In genomic region chr2:96821113-96821512, GRCh38 we compare ENCODE assay signal across 19 cellular contexts. TPM values are rescaled to one million over a fixed set of nuclear protein-coding genes. Genes with fewer than 3 reads are reported as not detected.
DNase-seq lines count a peak whose midpoint lies in the region; ATAC-seq, FAIRE-seq and TF ChIP-seq lines count a peak whose summit lies in the region.
"Had no signal": no experiment of that assay in that cellular context is flagged by ENCODE, and none has a peak within 500 bp of the region (broad histone marks: within the 10 kb centered on the region; RNA-seq: fewer than 3 reads in every experiment).

No MANE protein-coding gene starts in this region.

- H3K27ac ChIP-seq in GM12878 (ENCODE audit: control insufficient read depth, insufficient read depth) = no peak overlapping the region
- H3K27ac ChIP-seq in mesenchymal stem cell (ENCODE audit: low read length, poor library complexity, severe bottlenecking) = no peak overlapping the region
- H3K27ac ChIP-seq: HL-60, parathyroid adenoma, RWPE1 had no signal

- CTCF ChIA-PET in Caco-2 (lab: Charles Lee) = interaction anchor here (0.5 to 2.3 kb wide), 3 partner anchors 37 to 61 kb away, joined by 3 to 17 read pairs (median 6); partner anchors contain the start of gene ANKRD39
- CTCF ChIA-PET in GM12878 (lab: Yijun Ruan, JAX) = interaction anchor here (0.9 to 2.5 kb wide), 7 partner anchors 15 to 291 kb away, joined by 3 to 12 read pairs (median 5); partner anchors contain the start of gene ANKRD39

- no peak overlapping the region for H2AFZ ChIP-seq in GM12878 (ENCODE audit: control insufficient read depth, low read depth, low read length)
- H2AFZ ChIP-seq in mesenchymal stem cell (ENCODE audit: low read depth, low read length) = no peak overlapping the region
- H2AFZ ChIP-seq: parathyroid adenoma had no signal

- H3K27ac Mint-ChIP-seq in T-helper 2 cell treated with Interferon-gamma antibody and Interleukin-4, amounts not matched to agents 5 μg/mL and 100 μg/mL, for 36 hours = peak overlapping the region; percentile 45
- H3K27ac Mint-ChIP-seq in Caco-2 (ENCODE audit: unreplicated experiment) (peak overlapping the region; percentile 71), neural crest cell (ENCODE audit: unreplicated experiment) (no peak overlapping the region)
- no peak overlapping the region for H3K27ac Mint-ChIP-seq in activated T-helper 1 cell treated with anti-CD3 and anti-CD28 coated beads, Interleukin-12 subunit alpha, Interleukin-12 subunit beta, Interleukin-2, Interleukin-4 antibody, amounts not matched to agents 30 ng/mL and 10 ng/mL and 1 ng/mL, durations not matched to agents 14 hours and 24 hours and 36 hours
- H3K27ac Mint-ChIP-seq: activated naive CD8-positive, alpha-beta T cell had no signal

- 77% methylated on average over 8 of the region's 8 CpGs for WGBS in GM12878 (ENCODE audit: insufficient coverage, insufficient replicate concordance, low lambda C conversion rate, missing lambda C conversion rate)
- WGBS in mesenchymal stem cell = 95% methylated on average over 8 of the region's 8 CpGs

- no peaks in the 10 kb centered on the region for H3K27me3 ChIP-seq in Caco-2 (replicated peaks; ENCODE audit: control insufficient read depth, insufficient read depth, low read length)
- H3K27me3 ChIP-seq in GM12878 (replicated peaks in 1 of 2; ENCODE audit: control insufficient read depth in 2 of 2, insufficient read depth in 2 of 2, low read length in 1 of 2) = no peaks in the 10 kb centered on the region
- no peaks in the 10 kb centered on the region for H3K27me3 ChIP-seq in mesenchymal stem cell (ENCODE audit: control insufficient read depth in 1 of 2, insufficient read depth in 1 of 2, low read length in 2 of 2)
- H3K27me3 ChIP-seq: MG63 had no signal

- no peak overlapping the region for H2BK12ac ChIP-seq in mesenchymal stem cell (ENCODE audit: low read length in 2 of 2)

- no peak overlapping the region for H3K23ac ChIP-seq in mesenchymal stem cell (ENCODE audit: low read length in 2 of 2)

- H4K20me1 ChIP-seq in GM12878 (ENCODE audit: control insufficient read depth, insufficient read depth) = peaks cover 5% of the 10 kb centered on the region; the same call in 1 of the 2 replicates

- H2AK5ac ChIP-seq in mesenchymal stem cell (ENCODE audit: low read length, severe bottlenecking) = no peak overlapping the region

- no peak for FAIRE-seq in GM12878 (lab: Jason Lieb, UNC)

- peaks cover 62% of the 10 kb centered on the region for H3K79me1 ChIP-seq in mesenchymal stem cell (replicated peaks; ENCODE audit: low read length, poor library complexity, severe bottlenecking)

- no peak for TF ChIP-seq RAD21 in GM12878 (IDR thresholded peaks at IDR 0.05; ENCODE audit: insufficient read depth, low read depth, low read length)

- in situ Hi-C loops in GM12878 (cut with MboI) = no loop called here

- H3K36me3 ChIP-seq in Caco-2 (ENCODE audit: control insufficient read depth, insufficient read depth, low read length) (peaks cover 8% of the 10 kb centered on the region; the same call in 1 of the 2 replicates), GM12878 (ENCODE audit: control insufficient read depth in 2 of 2, insufficient read depth in 2 of 2, low read length in 1 of 2) (peaks cover 0 to 5% of the 10 kb centered on the region in 2 experiments; a peak in 2 of 4 replicates), mesenchymal stem cell (ENCODE audit: control insufficient read depth in 1 of 2, insufficient read depth in 2 of 2, low read depth in 1 of 2, low read length in 2 of 2) (peaks cover 0 to 32% of the 10 kb centered on the region in 2 experiments)

- TF ChIP-seq POLR2A in GM12878 (IDR thresholded peaks at IDR 0.05; ENCODE audit: low read depth, low read length) = no peak

- intact Hi-C loops in Caco-2 (cut with micrococcal nuclease; ENCODE audit: unreplicated experiment) (no loop called here), GM12878 (cut with micrococcal nuclease; ENCODE audit: unreplicated experiment) (no loop called here)
- intact Hi-C loops in activated T-helper 1 cell treated with anti-CD3 and anti-CD28 coated beads, Interleukin-12 subunit alpha, Interleukin-12 subunit beta, Interleukin-2, Interleukin-4 antibody, amounts not matched to agents 30 ng/mL and 10 ng/mL and 1 ng/mL, durations not matched to agents 14 hours and 24 hours and 36 hours (cut with micrococcal nuclease) = no loop called here

- RAD21 ChIA-PET in GM12878 (lab: Charles Lee; ENCODE audit: unreplicated experiment) = interaction anchor here (0.8 to 1.1 kb wide), 2 partner anchors 37 to 291 kb away, joined by 3 to 5 read pairs; partner anchors contain the start of gene ANKRD39

- H3K27me3 Mint-ChIP-seq in T-helper 2 cell treated with Interferon-gamma antibody and Interleukin-4, amounts not matched to agents 5 μg/mL and 100 μg/mL, for 36 hours (ENCODE audit: low read depth) = no peaks in the 10 kb centered on the region
- H3K27me3 Mint-ChIP-seq in Caco-2 (ENCODE audit: insufficient read depth, unreplicated experiment) (no peaks in the 10 kb centered on the region), neural crest cell (ENCODE audit: low read depth) (no peaks in the 10 kb centered on the region)
- no peaks in the 10 kb centered on the region for H3K27me3 Mint-ChIP-seq in activated T-helper 1 cell treated with anti-CD3 and anti-CD28 coated beads, Interleukin-12 subunit alpha, Interleukin-12 subunit beta, Interleukin-2, Interleukin-4 antibody, amounts not matched to agents 30 ng/mL and 10 ng/mL and 1 ng/mL, durations not matched to agents 14 hours and 24 hours and 36 hours (ENCODE audit: insufficient read depth)
- H3K27me3 Mint-ChIP-seq: activated naive CD8-positive, alpha-beta T cell had no signal

- no peak overlapping the region for H4K91ac ChIP-seq in mesenchymal stem cell (ENCODE audit: low read length)

- no peaks in the 10 kb centered on the region for H3K9me3 Mint-ChIP-seq in T-helper 2 cell treated with Interferon-gamma antibody and Interleukin-4, amounts not matched to agents 5 μg/mL and 100 μg/mL, for 36 hours
- H3K9me3 Mint-ChIP-seq in Caco-2 (ENCODE audit: unreplicated experiment) (no peaks in the 10 kb centered on the region), neural crest cell (no peaks in the 10 kb centered on the region)
- H3K9me3 Mint-ChIP-seq in activated T-helper 1 cell treated with anti-CD3 and anti-CD28 coated beads, Interleukin-12 subunit alpha, Interleukin-12 subunit beta, Interleukin-2, Interleukin-4 antibody, amounts not matched to agents 30 ng/mL and 10 ng/mL and 1 ng/mL, durations not matched to agents 14 hours and 24 hours and 36 hours = no peaks in the 10 kb centered on the region

- no peak overlapping the region for H3K18ac ChIP-seq in mesenchymal stem cell (ENCODE audit: low read depth in 1 of 2, low read length in 2 of 2)

- H3K14ac ChIP-seq in mesenchymal stem cell (ENCODE audit: low read length in 2 of 2) = no peak overlapping the region

- H3K4me1 ChIP-seq in Caco-2 (peaks cover 59% of the 10 kb centered on the region), GM12878 (ENCODE audit: control insufficient read depth, insufficient read depth, low read length) (peaks cover 12% of the 10 kb centered on the region), mesenchymal stem cell (ENCODE audit: control insufficient read depth, insufficient read depth, low read depth, low read length) (peaks cover 19% of the 10 kb centered on the region)

- BruUV-seq in Caco-2 (replicated peaks; lab: Mats Ljungman, UMichigan) = no TSS peak
- no TSS peak for BruUV-seq in GM12878 (replicated peaks; lab: Mats Ljungman, UMichigan)

- ATAC-seq in GM12878 = no peak
- no peak for ATAC-seq in GM18867 (IDR thresholded peaks at IDR 0.05; ENCODE audit: unreplicated experiment)
- ATAC-seq: SK-N-SH treated with all-trans-retinoic acid at 6 μM for 48 hours had no signal

- DNase-seq in T-helper 2 cell treated with Interferon-gamma antibody and Interleukin-4, amounts not matched to agents 5 μg/mL and 100 μg/mL, for 36 hours (ENCODE audit: low spot score) = no peak
- no peak for DNase-seq in T-helper 2 cell
- no peak for DNase-seq in Caco-2
- no peak for DNase-seq in GM12878 (ENCODE audit: low read depth, low spot score)
- no peak for DNase-seq in neural crest cell (ENCODE audit: low read depth, low spot score)
- no peak for DNase-seq in mesenchymal stem cell
- no peak for DNase-seq in activated T-helper 1 cell treated with anti-CD3 and anti-CD28 coated beads, Interleukin-12 subunit alpha, Interleukin-12 subunit beta, Interleukin-2, Interleukin-4 antibody, amounts not matched to agents 30 ng/mL and 10 ng/mL and 1 ng/mL, durations not matched to agents 14 hours and 24 hours and 36 hours (ENCODE audit: low spot score)
- DNase-seq: cortex of kidney, head of caudate nucleus, IMR-90, MG63, NCI-H1694, NCI-H510A had no signal

- SMC1A ChIA-PET in GM12878 (lab: Charles Lee; ENCODE audit: uncharacterized antibody, unreplicated experiment) = interaction anchor here (1.0 to 1.7 kb wide), 3 partner anchors 37 to 131 kb away, joined by 3 to 7 read pairs (median 4); partner anchors contain the start of gene ANKRD39

- no peak for TF ChIP-seq CTCF in Caco-2 (IDR thresholded peaks at IDR 0.05; ENCODE audit: insufficient read depth in 1 of 2, low read depth in 1 of 2, low read length in 1 of 2, severe bottlenecking in 1 of 2, unreplicated experiment in 1 of 2)
- no peak for TF ChIP-seq CTCF in GM12878 (IDR thresholded peaks at IDR 0.05 in 2 of 3, conservative IDR thresholded peaks at IDR 0.05 in 1 of 3; ENCODE audit: control insufficient read depth in 2 of 3, extremely low read depth in 1 of 3, insufficient read depth in 1 of 3, low read depth in 3 of 3, low read length in 3 of 3)
- TF ChIP-seq CTCF in neural crest cell (conservative IDR thresholded peaks at IDR 0.05) = no peak

- H3K36me3 Mint-ChIP-seq in T-helper 2 cell treated with Interferon-gamma antibody and Interleukin-4, amounts not matched to agents 5 μg/mL and 100 μg/mL, for 36 hours (ENCODE audit: low read depth) = peaks cover 37% of the 10 kb centered on the region
- H3K36me3 Mint-ChIP-seq in Caco-2 (ENCODE audit: insufficient read depth, unreplicated experiment) = peaks cover 90% of the 10 kb centered on the region
- peaks cover 10% of the 10 kb centered on the region for H3K36me3 Mint-ChIP-seq in neural crest cell (ENCODE audit: low read depth)
- peaks cover 36% of the 10 kb centered on the region for H3K36me3 Mint-ChIP-seq in activated T-helper 1 cell treated with anti-CD3 and anti-CD28 coated beads, Interleukin-12 subunit alpha, Interleukin-12 subunit beta, Interleukin-2, Interleukin-4 antibody, amounts not matched to agents 30 ng/mL and 10 ng/mL and 1 ng/mL, durations not matched to agents 14 hours and 24 hours and 36 hours (ENCODE audit: low read depth)

- H3K9me3 ChIP-seq in Caco-2 = no peaks in the 10 kb centered on the region
- no peaks in the 10 kb centered on the region for H3K9me3 ChIP-seq in GM12878 (replicated peaks; ENCODE audit: control insufficient read depth, insufficient read depth, low read length)
- H3K9me3 ChIP-seq in mesenchymal stem cell (ENCODE audit: control insufficient read depth, low read length) = no peaks in the 10 kb centered on the region
- H3K9me3 ChIP-seq: MG63 had no signal

- H3K4me1 Mint-ChIP-seq in T-helper 2 cell treated with Interferon-gamma antibody and Interleukin-4, amounts not matched to agents 5 μg/mL and 100 μg/mL, for 36 hours (ENCODE audit: low read depth) = peaks cover 43% of the 10 kb centered on the region
- H3K4me1 Mint-ChIP-seq in Caco-2 (ENCODE audit: low read depth, unreplicated experiment) = peaks cover 49% of the 10 kb centered on the region
- H3K4me1 Mint-ChIP-seq in neural crest cell = peaks cover 43% of the 10 kb centered on the region
- H3K4me1 Mint-ChIP-seq in activated T-helper 1 cell treated with anti-CD3 and anti-CD28 coated beads, Interleukin-12 subunit alpha, Interleukin-12 subunit beta, Interleukin-2, Interleukin-4 antibody, amounts not matched to agents 30 ng/mL and 10 ng/mL and 1 ng/mL, durations not matched to agents 14 hours and 24 hours and 36 hours (ENCODE audit: low read depth) = peaks cover 42% of the 10 kb centered on the region

- H3K4me3 Mint-ChIP-seq in T-helper 2 cell treated with Interferon-gamma antibody and Interleukin-4, amounts not matched to agents 5 μg/mL and 100 μg/mL, for 36 hours = peak overlapping the region; percentile 5
- no peak overlapping the region for H3K4me3 Mint-ChIP-seq in Caco-2 (ENCODE audit: unreplicated experiment)
- H3K4me3 Mint-ChIP-seq in neural crest cell = peak overlapping the region; percentile 66
- H3K4me3 Mint-ChIP-seq in activated T-helper 1 cell treated with anti-CD3 and anti-CD28 coated beads, Interleukin-12 subunit alpha, Interleukin-12 subunit beta, Interleukin-2, Interleukin-4 antibody, amounts not matched to agents 30 ng/mL and 10 ng/mL and 1 ng/mL, durations not matched to agents 14 hours and 24 hours and 36 hours = no peak overlapping the region

- peaks cover 27% of the 10 kb centered on the region for H3K79me2 ChIP-seq in GM12878 (ENCODE audit: control insufficient read depth, insufficient read depth, low read length)

- no peak overlapping the region for H3K9ac ChIP-seq in GM12878 (ENCODE audit: control insufficient read depth, insufficient read depth, low read length)
- no peak overlapping the region for H3K9ac ChIP-seq in mesenchymal stem cell (ENCODE audit: low read length)
- H3K9ac ChIP-seq: parathyroid adenoma had no signal

- H2BK15ac ChIP-seq in mesenchymal stem cell (ENCODE audit: low read depth, poor library complexity, severe bottlenecking) = no peak overlapping the region

- POLR2A ChIA-PET in Caco-2 (lab: Charles Lee) = interaction anchor here (1.0 kb wide), 2 partner anchors 11 to 22 kb away, joined by 3 read pairs; no protein-coding TSS in a partner anchor
- POLR2A ChIA-PET in GM12878 (lab: Charles Lee) = interaction anchor here (0.5 kb wide), 1 partner anchor 52 kb away, joined by 3 read pairs; no protein-coding TSS in a partner anchor

- H4K8ac ChIP-seq in mesenchymal stem cell (ENCODE audit: low read length) = no peak overlapping the region

- no peak overlapping the region for H2BK5ac ChIP-seq in mesenchymal stem cell (ENCODE audit: low read depth, low read length, poor library complexity, severe bottlenecking)

- no peak overlapping the region for H3K4ac ChIP-seq in mesenchymal stem cell (ENCODE audit: low read depth in 1 of 2, low read length in 2 of 2)

- H3K4me3 ChIP-seq in Caco-2 (ENCODE audit: low read depth, low read length) (no peak overlapping the region), GM12878 (peak overlapping the region; percentile 27), mesenchymal stem cell (ENCODE audit: insufficient read depth in 1 of 2, low read depth in 1 of 2, low read length in 2 of 2) (no peak overlapping the region)
- H3K4me3 ChIP-seq: MG63 had no signal

- H2BK120ac ChIP-seq in mesenchymal stem cell (ENCODE audit: low read depth, low read length) = no peak overlapping the region

- H3K4me2 ChIP-seq in GM12878 (ENCODE audit: control insufficient read depth, insufficient read depth) (peak overlapping the region; percentile 61; the same call in 1 of the 2 replicates), mesenchymal stem cell (ENCODE audit: low read length, poor library complexity, severe bottlenecking) (no peak overlapping the region)

- no peak for TF ChIP-seq EP300 in GM12878 (IDR thresholded peaks at IDR 0.05; ENCODE audit: borderline replicate concordance in 1 of 2, control insufficient read depth in 1 of 2, low read depth in 2 of 2, low read length in 2 of 2)

RNA-seq across cellular contexts. Expression of gene CNNM3, which starts 5.0 kb away (rescaled TPM):
- total RNA-seq in Caco-2 (2022) (62.5 and 69.1 TPM in 2 replicates), GM12878 (2014; rRNA removed) (4.0 and 4.7 TPM in 2 replicates), GM12878 (2014; rRNA removed; fragmentation: Illumina TruSeq; extraction: Trizol) (2.8 and 3.2 TPM in 2 replicates), GM12878 (2021) (14.3 and 14.9 TPM in 2 replicates), neural crest cell (32.6 and 33.9 TPM in 2 replicates)
- 20.3 and 22.8 TPM in 2 replicates for total RNA-seq in GM12878 (2013; cell fraction: nucleolus; rRNA removed)
- polyA plus RNA-seq in GM12878 (2011; ENCODE audit: low read depth) = 3.6 TPM
- polyA plus RNA-seq in GM12878 (2011; rRNA removed) (3.2 and 9.6 TPM in 2 replicates), GM12878 (2014; fragmentation: Illumina TruSeq; extraction: Trizol) (1.8 and 7.9 TPM in 2 replicates), GM12878 (2014; fragmentation: Nextera tagmentation; extraction: Ambion mirVana) (1 to 10 TPM in 1 of 2 experiments, under 1 TPM in 1; 0.72 to 1.9 TPM), GM12878 (2014; rRNA removed) (7.6 and 9.5 TPM in 2 replicates), GM12878 (2016; fragmentation: Nextera tagmentation; extraction: Ambion mirVana) (1 to 10 TPM; 2.6 to 3.0 TPM)
- polyA plus RNA-seq in GM12878 (2011; cell fraction: cytosol; rRNA removed) = 12.6 and 16.8 TPM in 2 replicates
- 28.6 and 33.7 TPM in 2 replicates for polyA plus RNA-seq in GM12878 (2011; cell fraction: nucleus; rRNA removed)
- 7.6 and 8.5 TPM in 2 replicates for polyA plus RNA-seq in GM12878 (2012)
- polyA minus RNA-seq in GM12878 (2011; rRNA and poly(A)+ RNA removed) = 15.1 and 29.7 TPM in 2 replicates
- 14.7 and 16.7 TPM in 2 replicates for polyA minus RNA-seq in GM12878 (2011; cell fraction: cytosol; rRNA and poly(A)+ RNA removed)
- 10.8 and 21.8 TPM in 2 replicates for polyA minus RNA-seq in GM12878 (2011; cell fraction: nucleus; rRNA and poly(A)+ RNA removed)
- polyA plus RNA-seq in mesenchymal stem cell (2013, experiment 1 of 2) = 3.8 TPM
- 3.8 TPM for polyA plus RNA-seq in mesenchymal stem cell (2013, experiment 2 of 2)
- total RNA-seq in activated T-helper 1 cell treated with anti-CD3 and anti-CD28 coated beads, Interleukin-12 subunit alpha, Interleukin-12 subunit beta, Interleukin-2, Interleukin-4 antibody, amounts not matched to agents 30 ng/mL and 10 ng/mL and 1 ng/mL, durations not matched to agents 14 hours and 24 hours and 36 hours = 26.1 and 31.4 TPM in 2 replicates

RNA-seq across cellular contexts. Expression of gene ANKRD23, which starts 22.7 kb away (rescaled TPM):
- 2.5 and 7.4 TPM in 2 replicates for total RNA-seq in Caco-2 (2022)
- 12.3 and 15.0 TPM in 2 replicates for total RNA-seq in GM12878 (2013; cell fraction: nucleolus; rRNA removed)
- 2.7 and 3.3 TPM in 2 replicates for total RNA-seq in GM12878 (2014; rRNA removed)
- total RNA-seq in GM12878 (2014; rRNA removed; fragmentation: Illumina TruSeq; extraction: Trizol) = 2.6 and 2.8 TPM in 2 replicates
- 3.5 and 3.9 TPM in 2 replicates for total RNA-seq in GM12878 (2021)
- 1.00 TPM for polyA plus RNA-seq in GM12878 (2011; ENCODE audit: low read depth)
- polyA plus RNA-seq in GM12878 (2011; rRNA removed) = 1.7 and 2.3 TPM in 2 replicates
- polyA plus RNA-seq in GM12878 (2011; cell fraction: cytosol; rRNA removed) = 1.1 and 2.2 TPM in 2 replicates
- polyA plus RNA-seq in GM12878 (2011; cell fraction: nucleus; rRNA removed) = 17.6 and 25.2 TPM in 2 replicates
- polyA plus RNA-seq in GM12878 (2012) = 2.0 and 2.6 TPM in 2 replicates
- polyA plus RNA-seq in GM12878 (2014; fragmentation: Illumina TruSeq; extraction: Trizol) = 1.5 and 2.0 TPM in 2 replicates
- polyA plus RNA-seq in GM12878 (2014; fragmentation: Nextera tagmentation; extraction: Ambion mirVana) = under 1 TPM; 0.34 to 0.77 TPM
- polyA plus RNA-seq in GM12878 (2014; rRNA removed) = 5.3 and 6.2 TPM in 2 replicates
- 1 to 10 TPM; 2.6 to 2.8 TPM for polyA plus RNA-seq in GM12878 (2016; fragmentation: Nextera tagmentation; extraction: Ambion mirVana)
- polyA minus RNA-seq in GM12878 (2011; rRNA and poly(A)+ RNA removed) = 1.6 and 1.9 TPM in 2 replicates
- 0.94 TPM in 1 of 2 replicates, not detected in the other for polyA minus RNA-seq in GM12878 (2011; cell fraction: cytosol; rRNA and poly(A)+ RNA removed)
- polyA minus RNA-seq in GM12878 (2011; cell fraction: nucleus; rRNA and poly(A)+ RNA removed) = 3.1 and 4.7 TPM in 2 replicates
- 9.3 and 11.4 TPM in 2 replicates for total RNA-seq in neural crest cell
- polyA plus RNA-seq in mesenchymal stem cell (2013, experiment 1 of 2) = 0.81 TPM
- polyA plus RNA-seq in mesenchymal stem cell (2013, experiment 2 of 2) = 0.89 TPM
- total RNA-seq in activated T-helper 1 cell treated with anti-CD3 and anti-CD28 coated beads, Interleukin-12 subunit alpha, Interleukin-12 subunit beta, Interleukin-2, Interleukin-4 antibody, amounts not matched to agents 30 ng/mL and 10 ng/mL and 1 ng/mL, durations not matched to agents 14 hours and 24 hours and 36 hours = 8.2 and 8.8 TPM in 2 replicates

RNA-seq across cellular contexts. Expression of gene ANKRD39, which starts 36.7 kb away (rescaled TPM):
- 19.3 and 21.6 TPM in 2 replicates for total RNA-seq in Caco-2 (2022)
- total RNA-seq in GM12878 (2013; cell fraction: nucleolus; rRNA removed) = 24.3 and 25.0 TPM in 2 replicates
- 30.0 and 32.1 TPM in 2 replicates for total RNA-seq in GM12878 (2014; rRNA removed)
- 11.2 and 11.5 TPM in 2 replicates for total RNA-seq in GM12878 (2014; rRNA removed; fragmentation: Illumina TruSeq; extraction: Trizol)
- total RNA-seq in GM12878 (2021) = 23.0 and 24.9 TPM in 2 replicates
- polyA plus RNA-seq in GM12878 (2011; ENCODE audit: low read depth) = 8.5 TPM
- polyA plus RNA-seq in GM12878 (2011; rRNA removed) = 9.1 and 18.6 TPM in 2 replicates
- 18.4 and 28.0 TPM in 2 replicates for polyA plus RNA-seq in GM12878 (2011; cell fraction: cytosol; rRNA removed)
- 25.2 and 29.1 TPM in 2 replicates for polyA plus RNA-seq in GM12878 (2011; cell fraction: nucleus; rRNA removed)
- 16.2 and 19.1 TPM in 2 replicates for polyA plus RNA-seq in GM12878 (2012)
- polyA plus RNA-seq in GM12878 (2014; fragmentation: Illumina TruSeq; extraction: Trizol) = 1.8 and 7.4 TPM in 2 replicates
- 10 to 100 TPM; 18.0 to 22.5 TPM for polyA plus RNA-seq in GM12878 (2014; fragmentation: Nextera tagmentation; extraction: Ambion mirVana)
- polyA plus RNA-seq in GM12878 (2014; rRNA removed) = 31.8 and 37.9 TPM in 2 replicates
- 10 to 100 TPM; 30.3 to 36.2 TPM for polyA plus RNA-seq in GM12878 (2016; fragmentation: Nextera tagmentation; extraction: Ambion mirVana)
- 7.2 and 13.4 TPM in 2 replicates for polyA minus RNA-seq in GM12878 (2011; rRNA and poly(A)+ RNA removed)
- 4.2 and 4.8 TPM in 2 replicates for polyA minus RNA-seq in GM12878 (2011; cell fraction: cytosol; rRNA and poly(A)+ RNA removed)
- polyA minus RNA-seq in GM12878 (2011; cell fraction: nucleus; rRNA and poly(A)+ RNA removed) = 4.8 and 9.9 TPM in 2 replicates
- 23.4 and 25.8 TPM in 2 replicates for total RNA-seq in neural crest cell
- 11.8 TPM for polyA plus RNA-seq in mesenchymal stem cell (2013, experiment 1 of 2)
- polyA plus RNA-seq in mesenchymal stem cell (2013, experiment 2 of 2) = 10.8 TPM
- 40.8 and 41.1 TPM in 2 replicates for total RNA-seq in activated T-helper 1 cell treated with anti-CD3 and anti-CD28 coated beads, Interleukin-12 subunit alpha, Interleukin-12 subunit beta, Interleukin-2, Interleukin-4 antibody, amounts not matched to agents 30 ng/mL and 10 ng/mL and 1 ng/mL, durations not matched to agents 14 hours and 24 hours and 36 hours

RNA-seq across cellular contexts. Expression of gene SEMA4C, which starts 48.8 kb away (rescaled TPM):
- total RNA-seq in Caco-2 (2022) = 29.9 and 31.4 TPM in 2 replicates
- total RNA-seq in GM12878 (2013; cell fraction: nucleolus; rRNA removed) = 47.1 and 54.6 TPM in 2 replicates
- 15.8 and 16.5 TPM in 2 replicates for total RNA-seq in GM12878 (2014; rRNA removed)
- total RNA-seq in GM12878 (2014; rRNA removed; fragmentation: Illumina TruSeq; extraction: Trizol) = 6.3 and 7.2 TPM in 2 replicates
- total RNA-seq in GM12878 (2021) = 21.6 and 26.1 TPM in 2 replicates
- polyA plus RNA-seq in GM12878 (2011; ENCODE audit: low read depth) = 4.8 TPM
- 10.6 and 20.8 TPM in 2 replicates for polyA plus RNA-seq in GM12878 (2011; rRNA removed)
- polyA plus RNA-seq in GM12878 (2011; cell fraction: cytosol; rRNA removed) = 19.6 and 26.6 TPM in 2 replicates
- polyA plus RNA-seq in GM12878 (2011; cell fraction: nucleus; rRNA removed) = 81.6 and 88.9 TPM in 2 replicates
- 10.6 and 12.7 TPM in 2 replicates for polyA plus RNA-seq in GM12878 (2012)
- polyA plus RNA-seq in GM12878 (2014; fragmentation: Illumina TruSeq; extraction: Trizol) = 3.8 and 6.5 TPM in 2 replicates
- under 1 TPM; 0.06 to 0.18 TPM for polyA plus RNA-seq in GM12878 (2014; fragmentation: Nextera tagmentation; extraction: Ambion mirVana)
- 17.5 and 18.0 TPM in 2 replicates for polyA plus RNA-seq in GM12878 (2014; rRNA removed)
- 1 to 10 TPM; 5.3 to 6.4 TPM for polyA plus RNA-seq in GM12878 (2016; fragmentation: Nextera tagmentation; extraction: Ambion mirVana)
- 26.9 and 31.0 TPM in 2 replicates for polyA minus RNA-seq in GM12878 (2011; rRNA and poly(A)+ RNA removed)
- polyA minus RNA-seq in GM12878 (2011; cell fraction: cytosol; rRNA and poly(A)+ RNA removed) = 13.6 and 15.0 TPM in 2 replicates
- polyA minus RNA-seq in GM12878 (2011; cell fraction: nucleus; rRNA and poly(A)+ RNA removed) = 14.1 and 24.3 TPM in 2 replicates
- 102 and 103 TPM in 2 replicates for total RNA-seq in neural crest cell
- polyA plus RNA-seq in mesenchymal stem cell (2013, experiment 1 of 2) = 20.2 TPM
- 20.7 TPM for polyA plus RNA-seq in mesenchymal stem cell (2013, experiment 2 of 2)
- total RNA-seq in activated T-helper 1 cell treated with anti-CD3 and anti-CD28 coated beads, Interleukin-12 subunit alpha, Interleukin-12 subunit beta, Interleukin-2, Interleukin-4 antibody, amounts not matched to agents 30 ng/mL and 10 ng/mL and 1 ng/mL, durations not matched to agents 14 hours and 24 hours and 36 hours = 18.7 and 20.6 TPM in 2 replicates

Comparison
In these comparisons a context has a peak if more than half of its experiments do, and no peak if none do; other contexts are left out.
1. H3K27ac Mint-ChIP-seq: peak in T-helper 2 cell treated with Interferon-gamma antibody and Interleukin-4, amounts not matched to agents 5 μg/mL and 100 μg/mL, for 36 hours (single experiment) and Caco-2 (single experiment); none in neural crest cell (single experiment) and activated T-helper 1 cell treated with anti-CD3 and anti-CD28 coated beads, Interleukin-12 subunit alpha, Interleukin-12 subunit beta, Interleukin-2, Interleukin-4 antibody, amounts not matched to agents 30 ng/mL and 10 ng/mL and 1 ng/mL, durations not matched to agents 14 hours and 24 hours and 36 hours (single experiment).
2. H3K4me3 Mint-ChIP-seq: peak in T-helper 2 cell treated with Interferon-gamma antibody and Interleukin-4, amounts not matched to agents 5 μg/mL and 100 μg/mL, for 36 hours (single experiment) and neural crest cell (single experiment); none in Caco-2 (single experiment) and activated T-helper 1 cell treated with anti-CD3 and anti-CD28 coated beads, Interleukin-12 subunit alpha, Interleukin-12 subunit beta, Interleukin-2, Interleukin-4 antibody, amounts not matched to agents 30 ng/mL and 10 ng/mL and 1 ng/mL, durations not matched to agents 14 hours and 24 hours and 36 hours (single experiment).